Comparison of ENCODE assay signal across 30 cellular contexts in the genomic region with DNA sequence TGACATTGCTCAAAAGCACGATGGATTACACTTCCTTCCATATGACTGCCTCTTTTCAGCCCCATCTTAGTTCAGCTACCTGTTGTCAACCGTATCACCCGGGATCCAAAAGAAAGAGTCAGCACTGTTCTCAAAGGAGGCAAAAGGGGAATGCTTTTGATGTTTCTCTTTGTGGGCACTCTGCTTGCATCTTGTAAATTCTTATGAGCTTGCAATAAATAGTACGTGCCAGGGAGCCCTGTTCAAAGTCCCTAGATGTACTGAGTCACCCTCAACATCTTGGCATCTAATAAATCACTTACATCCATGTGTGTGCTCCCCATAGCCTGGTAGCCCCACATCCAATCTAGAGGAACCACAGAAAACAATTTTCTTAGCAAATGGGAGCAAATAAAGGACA.
"Had no signal": no experiment of that assay in that cellular context is flagged by ENCODE, and none has a peak within 500 bp of the region (broad histone marks: within the 10 kb centered on the region; RNA-seq: fewer than 3 reads in every experiment).

No MANE protein-coding gene starts in this region.

- DNase-seq: activated CD4-positive, alpha-beta memory T cell treated with anti-CD3 and anti-CD28 coated beads for 36 hours; activated CD4-positive, alpha-beta T cell treated with anti-CD3 and anti-CD28 coated beads for 36 hours; activated CD4-positive, alpha-beta T cell treated with anti-CD3 and anti-CD28 coated beads, Interleukin-2, amount 10 ng/mL, durations not matched to agents 24 days and 14 days; activated CD4-positive, CD25-positive, alpha-beta regulatory T cell; activated CD4-positive, CD25-positive, alpha-beta regulatory T cell treated with anti-CD3 and anti-CD28 coated beads, Interleukin-2, amount 50 U/mL, for 72 hours; activated CD8-positive, alpha-beta memory T cell treated with anti-CD3 and anti-CD28 coated beads, Interleukin-2, amount 10 ng/mL, durations not matched to agents 7 days and 5 days; activated CD8-positive, alpha-beta memory T cell treated with anti-CD3 and anti-CD28 coated beads, Interleukin-2, amount 50 U/mL, for 4 hours; activated CD8-positive, alpha-beta T cell treated with anti-CD3 and anti-CD28 coated beads, Interleukin-2, amount 10 ng/mL, durations not matched to agents 7 days and 5 days; activated effector memory CD4-positive, alpha-beta T cell treated with anti-CD3 and anti-CD28 coated beads, Interleukin-2, amount 50 U/mL, for 16 hours; activated naive CD4-positive, alpha-beta T cell treated with anti-CD3 and anti-CD28 coated beads for 36 hours; activated naive CD8-positive, alpha-beta T cell treated with anti-CD3 and anti-CD28 coated beads for 36 hours; activated naive CD8-positive, alpha-beta T cell treated with anti-CD3 and anti-CD28 coated beads, Interleukin-2, amount 50 U/mL, for 24 hours; activated T-cell treated with anti-CD3 and anti-CD28 coated beads, Interleukin-2, amount 50 U/mL, for 1 hour; activated T-cell treated with anti-CD3 and anti-CD28 coated beads, Interleukin-2, amount 50 U/mL, for 48 hours; adrenal gland; amygdala; aorta; body of pancreas; caudate nucleus; cortex of kidney; dermis blood vessel endothelial cell; effector CD4-positive, alpha-beta T cell; effector memory CD8-positive, alpha-beta T cell; erythroblast; foreskin keratinocyte; gastrocnemius medialis; heart right ventricle; T-helper 9 cell had no signal

- ATAC-seq: activated CD4-positive, alpha-beta T cell treated with anti-CD3 and anti-CD28 coated beads for 36 hours; activated CD8-positive, alpha-beta memory T cell treated with anti-CD3 and anti-CD28 coated beads, Interleukin-2, amount 10 ng/mL, durations not matched to agents 7 days and 5 days; activated CD8-positive, alpha-beta T cell treated with anti-CD3 and anti-CD28 coated beads, Interleukin-2, amount 10 ng/mL, durations not matched to agents 7 days and 5 days; activated naive CD8-positive, alpha-beta T cell treated with anti-CD3 and anti-CD28 coated beads, Interleukin-2, amount 50 U/mL, for 24 hours; body of pancreas; effector memory CD8-positive, alpha-beta T cell; foreskin keratinocyte; gastrocnemius medialis; heart right ventricle had no signal

- H3K9me3 ChIP-seq: adrenal gland, body of pancreas, esophagus muscularis mucosa, gastrocnemius medialis, heart right ventricle had no signal

- H3K4me3 ChIP-seq: adrenal gland, body of pancreas, esophagus muscularis mucosa, gastrocnemius medialis, heart right ventricle had no signal

- H3K27me3 ChIP-seq: adrenal gland, body of pancreas, esophagus muscularis mucosa, gastrocnemius medialis, heart right ventricle had no signal

- H3K4me1 ChIP-seq: adrenal gland, body of pancreas, esophagus muscularis mucosa, foreskin keratinocyte, gastrocnemius medialis, heart right ventricle had no signal

- H3K36me3 ChIP-seq: adrenal gland, esophagus muscularis mucosa, gastrocnemius medialis, heart right ventricle had no signal

- H3K27ac ChIP-seq: adrenal gland, body of pancreas, esophagus muscularis mucosa, foreskin keratinocyte, gastrocnemius medialis, heart right ventricle had no signal

- FAIRE-seq: colon had no signal
